In genomic region chr16:27432600-27432957, GRCh38 we compare ENCODE assay signal across 1 cellular context.
TF ChIP-seq lines count a peak whose summit lies in the region.

No MANE protein-coding gene starts in this region.

TF ChIP-seq in GM12878, 131 proteins besides CTCF, POLR2A, EP300 and RAD21 (continued from another document):
- TF ChIP-seq HDGF (IDR thresholded peaks at IDR 0.05) (no peak), BCL11A (IDR thresholded peaks at IDR 0.05; ENCODE audit: low read depth, low read length) (no peak), SIN3A (IDR thresholded peaks at IDR 0.05; ENCODE audit: low read depth, low read length) (no peak), PAX5 (IDR thresholded peaks at IDR 0.05; ENCODE audit: borderline replicate concordance, low read depth, low read length) (no peak), SUPT20H (IDR thresholded peaks at IDR 0.05; ENCODE audit: borderline replicate concordance, control insufficient read depth, low read depth, low read length) (no peak), CBX5 (IDR thresholded peaks at IDR 0.05; ENCODE audit: low read depth) (no peak), RUNX3 (IDR thresholded peaks at IDR 0.05; ENCODE audit: low read length) (no peak), KAT2A (conservative IDR thresholded peaks at IDR 0.05; ENCODE audit: control insufficient read depth, low read depth, low read length) (no peak), ZNF24 (IDR thresholded peaks at IDR 0.05) (no peak), SP1 (IDR thresholded peaks at IDR 0.05; ENCODE audit: low read depth, low read length) (no peak), ZBTB4 (CRISPR knock-in tag; IDR thresholded peaks at IDR 0.05) (no peak), JUNB (IDR thresholded peaks at IDR 0.05) (no peak)
- TF ChIP-seq, protein P1, sequence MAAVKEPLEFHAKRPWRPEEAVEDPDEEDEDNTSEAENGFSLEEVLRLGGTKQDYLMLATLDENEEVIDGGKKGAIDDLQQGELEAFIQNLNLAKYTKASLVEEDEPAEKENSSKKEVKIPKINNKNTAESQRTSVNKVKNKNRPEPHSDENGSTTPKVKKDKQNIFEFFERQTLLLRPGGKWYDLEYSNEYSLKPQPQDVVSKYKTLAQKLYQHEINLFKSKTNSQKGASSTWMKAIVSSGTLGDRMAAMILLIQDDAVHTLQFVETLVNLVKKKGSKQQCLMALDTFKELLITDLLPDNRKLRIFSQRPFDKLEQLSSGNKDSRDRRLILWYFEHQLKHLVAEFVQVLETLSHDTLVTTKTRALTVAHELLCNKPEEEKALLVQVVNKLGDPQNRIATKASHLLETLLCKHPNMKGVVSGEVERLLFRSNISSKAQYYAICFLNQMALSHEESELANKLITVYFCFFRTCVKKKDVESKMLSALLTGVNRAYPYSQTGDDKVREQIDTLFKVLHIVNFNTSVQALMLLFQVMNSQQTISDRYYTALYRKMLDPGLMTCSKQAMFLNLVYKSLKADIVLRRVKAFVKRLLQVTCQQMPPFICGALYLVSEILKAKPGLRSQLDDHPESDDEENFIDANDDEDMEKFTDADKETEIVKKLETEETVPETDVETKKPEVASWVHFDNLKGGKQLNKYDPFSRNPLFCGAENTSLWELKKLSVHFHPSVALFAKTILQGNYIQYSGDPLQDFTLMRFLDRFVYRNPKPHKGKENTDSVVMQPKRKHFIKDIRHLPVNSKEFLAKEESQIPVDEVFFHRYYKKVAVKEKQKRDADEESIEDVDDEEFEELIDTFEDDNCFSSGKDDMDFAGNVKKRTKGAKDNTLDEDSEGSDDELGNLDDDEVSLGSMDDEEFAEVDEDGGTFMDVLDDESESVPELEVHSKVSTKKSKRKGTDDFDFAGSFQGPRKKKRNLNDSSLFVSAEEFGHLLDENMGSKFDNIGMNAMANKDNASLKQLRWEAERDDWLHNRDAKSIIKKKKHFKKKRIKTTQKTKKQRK (IDR thresholded peaks at IDR 0.05; ENCODE audit: low read depth, low read length) = no peak
- TF ChIP-seq, protein P2, sequence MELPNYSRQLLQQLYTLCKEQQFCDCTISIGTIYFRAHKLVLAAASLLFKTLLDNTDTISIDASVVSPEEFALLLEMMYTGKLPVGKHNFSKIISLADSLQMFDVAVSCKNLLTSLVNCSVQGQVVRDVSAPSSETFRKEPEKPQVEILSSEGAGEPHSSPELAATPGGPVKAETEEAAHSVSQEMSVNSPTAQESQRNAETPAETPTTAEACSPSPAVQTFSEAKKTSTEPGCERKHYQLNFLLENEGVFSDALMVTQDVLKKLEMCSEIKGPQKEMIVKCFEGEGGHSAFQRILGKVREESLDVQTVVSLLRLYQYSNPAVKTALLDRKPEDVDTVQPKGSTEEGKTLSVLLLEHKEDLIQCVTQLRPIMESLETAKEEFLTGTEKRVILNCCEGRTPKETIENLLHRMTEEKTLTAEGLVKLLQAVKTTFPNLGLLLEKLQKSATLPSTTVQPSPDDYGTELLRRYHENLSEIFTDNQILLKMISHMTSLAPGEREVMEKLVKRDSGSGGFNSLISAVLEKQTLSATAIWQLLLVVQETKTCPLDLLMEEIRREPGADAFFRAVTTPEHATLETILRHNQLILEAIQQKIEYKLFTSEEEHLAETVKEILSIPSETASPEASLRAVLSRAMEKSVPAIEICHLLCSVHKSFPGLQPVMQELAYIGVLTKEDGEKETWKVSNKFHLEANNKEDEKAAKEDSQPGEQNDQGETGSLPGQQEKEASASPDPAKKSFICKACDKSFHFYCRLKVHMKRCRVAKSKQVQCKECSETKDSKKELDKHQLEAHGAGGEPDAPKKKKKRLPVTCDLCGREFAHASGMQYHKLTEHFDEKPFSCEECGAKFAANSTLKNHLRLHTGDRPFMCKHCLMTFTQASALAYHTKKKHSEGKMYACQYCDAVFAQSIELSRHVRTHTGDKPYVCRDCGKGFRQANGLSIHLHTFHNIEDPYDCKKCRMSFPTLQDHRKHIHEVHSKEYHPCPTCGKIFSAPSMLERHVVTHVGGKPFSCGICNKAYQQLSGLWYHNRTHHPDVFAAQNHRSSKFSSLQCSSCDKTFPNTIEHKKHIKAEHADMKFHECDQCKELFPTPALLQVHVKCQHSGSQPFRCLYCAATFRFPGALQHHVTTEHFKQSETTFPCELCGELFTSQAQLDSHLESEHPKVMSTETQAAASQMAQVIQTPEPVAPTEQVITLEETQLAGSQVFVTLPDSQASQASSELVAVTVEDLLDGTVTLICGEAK (IDR thresholded peaks at IDR 0.05; ENCODE audit: borderline replicate concordance) = no peak
